8 cellular contexts compared by ENCODE assay signal in genomic region chr1:25711555-25712298, GRCh38.
DNase-seq lines count a peak whose midpoint lies in the region; ATAC-seq lines count a peak whose summit lies in the region.

No MANE protein-coding gene starts in this region.

- DNase-seq in EH (ENCODE audit: low read depth) (peak; percentile 85), dedifferentiated amniotic fluid mesenchymal stem cell (ENCODE audit: extremely low spot score) (peak; percentile 32), DMS 273 (lab: John Stamatoyannopoulos, UW; ENCODE audit: unreplicated experiment) (no peak), NCI-H2081 (lab: John Stamatoyannopoulos, UW) (no peak)
- DNase-seq in stimulated activated CD4-positive, alpha-beta T cell treated with anti-CD3 and anti-CD28 coated beads, Interleukin-1b, Interleukin-23, amount 100 ng/mL, for 1 hour (ENCODE audit: low read depth in 2 of 2), result peak; percentile 15 to 22

- ATAC-seq in activated CD4-positive, CD25-positive, alpha-beta regulatory T cell treated with anti-CD3 and anti-CD28 coated beads, Interleukin-2, amount 50 U/mL, for 24 hours, result peak; percentile 78 to 82
- ATAC-seq in GM21619 (IDR thresholded peaks at IDR 0.05; ENCODE audit: unreplicated experiment) (no peak), GM21526 (IDR thresholded peaks at IDR 0.05; ENCODE audit: low FRiP score, unreplicated experiment) (no peak)

Comparison
In these comparisons a context has a peak if more than half of its experiments do, and no peak if none do; other contexts are left out.
1. DNase-seq: peak in EH (single experiment), dedifferentiated amniotic fluid mesenchymal stem cell (single experiment) and stimulated activated CD4-positive, alpha-beta T cell treated with anti-CD3 and anti-CD28 coated beads, Interleukin-1b, Interleukin-23, amount 100 ng/mL, for 1 hour (2 of 2); none in DMS 273 (single experiment) and NCI-H2081 (0 of 2).
2. ATAC-seq: peak in activated CD4-positive, CD25-positive, alpha-beta regulatory T cell treated with anti-CD3 and anti-CD28 coated beads, Interleukin-2, amount 50 U/mL, for 24 hours (2 of 2); none in GM21619 (single experiment) and GM21526 (single experiment).